Comparison of ENCODE assay signal across 9 cellular contexts in genomic region chr18:8685141-8685913, GRCh38. TPM values are rescaled to one million over a fixed set of nuclear protein-coding genes. Genes with fewer than 3 reads are reported as not detected.
DNase-seq lines count a peak whose midpoint lies in the region; ATAC-seq and TF ChIP-seq lines count a peak whose summit lies in the region.
"Had no signal": no experiment of that assay in that cellular context is flagged by ENCODE, and none has a peak within 500 bp of the region (broad histone marks: within the 10 kb centered on the region; RNA-seq: fewer than 3 reads in every experiment).

No MANE protein-coding gene starts in this region.

- DNase-seq in NCI-H1436 treated with DMSO at 0.1 percent for 48 hours (lab: John Stamatoyannopoulos, UW) (peak; percentile 73), WTC11 (ENCODE audit: low spot score) (no peak), hepatic stellate cell (ENCODE audit: low spot score) (peak; percentile 25), epidermal melanocyte (ENCODE audit: insufficient read length, low spot score) (no peak)
- no peak for DNase-seq in activated CD8-positive, alpha-beta memory T cell treated with anti-CD3 and anti-CD28 coated beads, Interleukin-2, amount 50 U/mL, for 48 hours
- DNase-seq in activated T-cell treated with anti-CD3 and anti-CD28 coated beads, Interleukin-2, amount 50 U/mL, for 1 hour, result no peak
- no peak for DNase-seq in activated CD4-positive, alpha-beta T cell treated with anti-CD3 and anti-CD28 coated beads for 36 hours
- DNase-seq: activated T-cell treated with anti-CD3 and anti-CD28 coated beads, Interleukin-2, amount 50 U/mL, for 24 hours had no signal

- no peaks in the 10 kb centered on the region; the same call in 1 of the 2 replicates for H3K27me3 Mint-ChIP-seq in WTC11 (ENCODE audit: low read depth)
- H3K27me3 Mint-ChIP-seq in activated CD4-positive, alpha-beta T cell treated with anti-CD3 and anti-CD28 coated beads for 36 hours, result peaks cover 3% of the 10 kb centered on the region
- H3K27me3 Mint-ChIP-seq: activated T-cell treated with anti-CD3 and anti-CD28 coated beads, Interleukin-2, amount 50 U/mL, for 24 hours had no signal

- 0 out of 2 replicates have a peak overlapping the region, but pooled peaks have one; percentile 21 for H3K4me3 ChIP-seq in ACC112 (ENCODE audit: low read depth, low read length)

- POLR2A ChIA-PET in WTC11 (lab: Charles Lee), result no interaction called here
- POLR2A ChIA-PET in activated CD4-positive, alpha-beta T cell treated with anti-CD3 and anti-CD28 coated beads for 36 hours (lab: Charles Lee), result no interaction called here

- intact Hi-C loops in activated CD4-positive, alpha-beta T cell treated with anti-CD3 and anti-CD28 coated beads for 36 hours (cut with DNase I, micrococcal nuclease), result no loop called here

- no peak for TF ChIP-seq CTCF in WTC11 (IDR thresholded peaks at IDR 0.05)

- ATAC-seq in WTC11, result peak; percentile 51; the same call in 1 of the 2 replicates
- ATAC-seq in activated CD4-positive, alpha-beta T cell treated with anti-CD3 and anti-CD28 coated beads for 36 hours, result no peak

- H3K4me3 Mint-ChIP-seq in WTC11, result no peak overlapping the region
- no peak overlapping the region for H3K4me3 Mint-ChIP-seq in activated CD4-positive, alpha-beta T cell treated with anti-CD3 and anti-CD28 coated beads for 36 hours
- H3K4me3 Mint-ChIP-seq: activated T-cell treated with anti-CD3 and anti-CD28 coated beads, Interleukin-2, amount 50 U/mL, for 24 hours had no signal

- H3K27ac Mint-ChIP-seq in WTC11, result peak overlapping the region; percentile 67
- no peak overlapping the region for H3K27ac Mint-ChIP-seq in activated CD4-positive, alpha-beta T cell treated with anti-CD3 and anti-CD28 coated beads for 36 hours
- H3K27ac Mint-ChIP-seq: activated T-cell treated with anti-CD3 and anti-CD28 coated beads, Interleukin-2, amount 50 U/mL, for 24 hours had no signal

- H3K36me3 ChIP-seq in ACC112 (ENCODE audit: insufficient read depth, low read length), result no peaks in the 10 kb centered on the region

- no peaks in the 10 kb centered on the region for H3K27me3 ChIP-seq in ACC112 (ENCODE audit: insufficient read depth, low read length)

- 0 out of 2 replicates have a peak overlapping the region, but pooled peaks have one; percentile 2 for H3K27ac ChIP-seq in ACC112 (ENCODE audit: low read depth, low read length)

- H3K79me2 ChIP-seq in ACC112 (ENCODE audit: control insufficient read depth, insufficient read depth, low read length, unreplicated experiment), result no peaks in the 10 kb centered on the region

- H3K36me3 Mint-ChIP-seq in WTC11, result no peaks in the 10 kb centered on the region
- H3K36me3 Mint-ChIP-seq in activated CD4-positive, alpha-beta T cell treated with anti-CD3 and anti-CD28 coated beads for 36 hours (ENCODE audit: low read depth), result no peaks in the 10 kb centered on the region

- peaks cover 10% of the 10 kb centered on the region for H3K4me1 ChIP-seq in ACC112 (ENCODE audit: control insufficient read depth, insufficient read depth, low read length, unreplicated experiment)

- no peaks in the 10 kb centered on the region for H3K9me3 Mint-ChIP-seq in WTC11
- H3K9me3 Mint-ChIP-seq in activated CD4-positive, alpha-beta T cell treated with anti-CD3 and anti-CD28 coated beads for 36 hours (ENCODE audit: low read depth), result no peaks in the 10 kb centered on the region
- H3K9me3 Mint-ChIP-seq: activated T-cell treated with anti-CD3 and anti-CD28 coated beads, Interleukin-2, amount 50 U/mL, for 24 hours had no signal

- CTCF ChIA-PET in WTC11 (lab: Charles Lee), result interaction anchor here (4.6 kb wide), 1 partner anchor 11 kb away, joined by 20 read pairs; no protein-coding TSS in a partner anchor
- CTCF ChIA-PET in activated CD4-positive, alpha-beta T cell treated with anti-CD3 and anti-CD28 coated beads for 36 hours (lab: Charles Lee), result interaction anchor here (0.5 to 0.6 kb wide), 2 partner anchors 31 to 149 kb away, joined by 3 read pairs; no protein-coding TSS in a partner anchor

- H2AFZ ChIP-seq in ACC112 (ENCODE audit: low read length, unreplicated experiment), result peak overlapping the region; percentile 75

- peaks cover 42% of the 10 kb centered on the region for H3K4me1 Mint-ChIP-seq in WTC11
- H3K4me1 Mint-ChIP-seq in activated CD4-positive, alpha-beta T cell treated with anti-CD3 and anti-CD28 coated beads for 36 hours, result no peaks in the 10 kb centered on the region

TF ChIP-seq in WTC11, 78 proteins besides CTCF, POLR2A, EP300 and RAD21:
- no peak for TF ChIP-seq ZNF121 (CRISPR knock-in tag; IDR thresholded peaks at IDR 0.05)
- TF ChIP-seq ZNF232 (CRISPR knock-in tag; IDR thresholded peaks at IDR 0.05), result no peak

RNA-seq across cellular contexts. Expression of gene MTCL1, which starts 20.0 kb away (rescaled TPM):
- 50.0 to 64.3 TPM (median 52.9 TPM) in 3 replicates for total RNA-seq in WTC11 (2021)
- total RNA-seq in activated CD4-positive, alpha-beta T cell treated with anti-CD3 and anti-CD28 coated beads for 36 hours, result under 1 TPM; 0.14 to 0.35 TPM

Comparison
In these comparisons a context has a peak if more than half of its experiments do, and no peak if none do; other contexts are left out.
1. DNase-seq: peak in NCI-H1436 treated with DMSO at 0.1 percent for 48 hours (single experiment) and hepatic stellate cell (single experiment); none in WTC11 (single experiment), activated CD8-positive, alpha-beta memory T cell treated with anti-CD3 and anti-CD28 coated beads, Interleukin-2, amount 50 U/mL, for 48 hours (single experiment), epidermal melanocyte (single experiment), activated T-cell treated with anti-CD3 and anti-CD28 coated beads, Interleukin-2, amount 50 U/mL, for 1 hour (single experiment) and activated CD4-positive, alpha-beta T cell treated with anti-CD3 and anti-CD28 coated beads for 36 hours (single experiment).
2. RNA of gene MTCL1, which starts 20.0 kb away (total RNA-seq): 50.0 to 64.3 TPM in WTC11; 0.14 to 0.35 TPM in activated CD4-positive, alpha-beta T cell treated with anti-CD3 and anti-CD28 coated beads for 36 hours; every median in the first group is over 10 times any median in the second.